Comparison of ENCODE assay signal across 1 cellular context in genomic region chr19:4089400-4089908, GRCh38.
TF ChIP-seq lines count a peak whose summit lies in the region.

No MANE protein-coding gene starts in this region.

TF ChIP-seq in HepG2, 621 proteins besides CTCF, POLR2A, EP300 and RAD21 (continued from another document):
- no peak for TF ChIP-seq TRIM22 (IDR thresholded peaks at IDR 0.05)
